In genomic region chr1:204691328-204691730, GRCh38 we compare ENCODE assay signal across 9 cellular contexts. TPM values are rescaled to one million over a fixed set of nuclear protein-coding genes. Genes with fewer than 3 reads are reported as not detected.
A peak's percentile ranks its signal among the peaks of the same experiment; 100 is the strongest.
DNase-seq lines count a peak whose midpoint lies in the region; ATAC-seq, FAIRE-seq and TF ChIP-seq lines count a peak whose summit lies in the region.
"Not testable (repeated sequence)": the region's sequence is repeated elsewhere in the genome, so short reads cannot be mapped to it uniquely, and the experiment has no call there.
"Had no signal": no experiment of that assay in that cellular context is flagged by ENCODE, and none has a peak within 500 bp of the region (broad histone marks: within the 10 kb centered on the region; RNA-seq: fewer than 3 reads in every experiment).

No MANE protein-coding gene starts in this region.

- not testable (repeated sequence) for H4K20me1 ChIP-seq in BLaER1; HepG2 (ENCODE audit: insufficient read depth, low read length)

- not testable (repeated sequence) for H3K9ac ChIP-seq in BLaER1; HepG2 (ENCODE audit: insufficient read depth, low read depth, low read length)

- FAIRE-seq in HepG2 (lab: Jason Lieb, UNC), result not testable (repeated sequence)

- BruUV-seq in HepG2 (replicated peaks; lab: Mats Ljungman, UMichigan), result not testable (repeated sequence)

- H2AFZ ChIP-seq in HepG2 (ENCODE audit: low read length), result not testable (repeated sequence)

- CTCF ChIA-PET in GM10248 (lab: Yijun Ruan, JAX), result interaction anchor here (1.6 kb wide), 1 partner anchor 101 kb away, joined by 4 read pairs; no protein-coding TSS in a partner anchor
- CTCF ChIA-PET in activated CD8-positive, alpha-beta memory T cell treated with anti-CD3 and anti-CD28 coated beads, Interleukin-2, amount 10 ng/mL, durations not matched to agents 7 days and 5 days (lab: Charles Lee); HepG2 (lab: Yijun Ruan, JAX; ENCODE audit: low intra/inter-chr PET ratio, low total read pairs): not testable (repeated sequence)

- intact Hi-C loops in HepG2 (cut with micrococcal nuclease; ENCODE audit: unreplicated experiment), result not testable (repeated sequence)

- not testable (repeated sequence) for TF ChIP-seq EP300 in HepG2 (IDR thresholded peaks at IDR 0.05; ENCODE audit: low read depth in 2 of 2, low read length in 2 of 2); HepG2 (CRISPR knock-in tag; IDR thresholded peaks at IDR 0.05; ENCODE audit: borderline replicate concordance)

- not testable (repeated sequence) for H3K36me3 Mint-ChIP-seq in activated CD8-positive, alpha-beta memory T cell treated with anti-CD3 and anti-CD28 coated beads, Interleukin-2, amount 10 ng/mL, durations not matched to agents 7 days and 5 days

- H3K27me3 ChIP-seq in BLaER1, result not testable (repeated sequence)
- peaks cover 5 to 40% of the 10 kb centered on the region in 2 experiments; a peak in 3 of 5 replicates for H3K27me3 ChIP-seq in HepG2 (ENCODE audit: control insufficient read depth in 1 of 2, insufficient read depth in 2 of 2, low read length in 2 of 2)

- peak overlapping the region; percentile 49; the same call in 1 of the 2 replicates for H3K27ac ChIP-seq in BLaER1
- H3K27ac ChIP-seq in HepG2 (ENCODE audit: extremely low read length, insufficient read depth, low read length), result not testable (repeated sequence)

- H3K4me1 Mint-ChIP-seq in activated CD8-positive, alpha-beta memory T cell treated with anti-CD3 and anti-CD28 coated beads, Interleukin-2, amount 10 ng/mL, durations not matched to agents 7 days and 5 days, result not testable (repeated sequence)

- not testable (repeated sequence) for H3K9me3 ChIP-seq in BLaER1; HepG2 (ENCODE audit: low read length)

- not testable (repeated sequence) for H3K79me2 ChIP-seq in HepG2 (ENCODE audit: insufficient read depth, low read length)

- peaks cover 41% of the 10 kb centered on the region for H3K27me3 Mint-ChIP-seq in activated CD8-positive, alpha-beta memory T cell treated with anti-CD3 and anti-CD28 coated beads, Interleukin-2, amount 10 ng/mL, durations not matched to agents 7 days and 5 days

- TF ChIP-seq CTCF in GM10248 (IDR thresholded peaks at IDR 0.05; ENCODE audit: control extremely low read depth, extremely low read depth, low read depth, missing control alignments); choroid plexus epithelial cell (conservative IDR thresholded peaks at IDR 0.05; ENCODE audit: low read depth, low read length); HepG2 (CRISPR knock-in tag; IDR thresholded peaks at IDR 0.05): not testable (repeated sequence)

- H3K9me3 Mint-ChIP-seq in activated CD8-positive, alpha-beta memory T cell treated with anti-CD3 and anti-CD28 coated beads, Interleukin-2, amount 10 ng/mL, durations not matched to agents 7 days and 5 days (ENCODE audit: low read depth), result not testable (repeated sequence)

- not testable (repeated sequence) for H3K4me3 Mint-ChIP-seq in activated CD8-positive, alpha-beta memory T cell treated with anti-CD3 and anti-CD28 coated beads, Interleukin-2, amount 10 ng/mL, durations not matched to agents 7 days and 5 days

- in situ Hi-C loops in HepG2 (cut with HindIII; ENCODE audit: extremely low pct_ligation_motif_present, low pct_unique_long_range_greater_than_20kb), result not testable (repeated sequence)

- not testable (repeated sequence) for TF ChIP-seq RAD21 in HepG2 (CRISPR knock-in tag; IDR thresholded peaks at IDR 0.05)

- 25% methylated on average over 6 of the region's 6 CpGs for WGBS in HepG2 (ENCODE audit: low lambda C conversion rate)

- peaks cover 57% of the 10 kb centered on the region for H3K4me1 ChIP-seq in BLaER1
- H3K4me1 ChIP-seq in HepG2 (ENCODE audit: insufficient read depth, low read length), result not testable (repeated sequence)

- peak overlapping the region; percentile 66 for H3K4me2 ChIP-seq in BLaER1
- H3K4me2 ChIP-seq in HepG2 (ENCODE audit: low read depth, low read length), result not testable (repeated sequence)

- H3K27ac Mint-ChIP-seq in activated CD8-positive, alpha-beta memory T cell treated with anti-CD3 and anti-CD28 coated beads, Interleukin-2, amount 10 ng/mL, durations not matched to agents 7 days and 5 days, result not testable (repeated sequence)

- H3K4me3 ChIP-seq in BLaER1; choroid plexus epithelial cell (ENCODE audit: low read depth, low read length); HepG2 (replicated peaks in 1 of 3; ENCODE audit: insufficient read depth in 1 of 3, low read depth in 2 of 3, low read length in 3 of 3): not testable (repeated sequence)

- H3K36me3 ChIP-seq in BLaER1; HepG2 (replicated peaks in 1 of 2; ENCODE audit: control insufficient read depth in 1 of 2, insufficient read depth in 2 of 2, low read length in 2 of 2): not testable (repeated sequence)

- POLR2A ChIA-PET in GM10248 (lab: Yijun Ruan, JAX); HepG2 (lab: Yijun Ruan, JAX): not testable (repeated sequence)

- TF ChIP-seq POLR2A in HepG2 (IDR thresholded peaks at IDR 0.05; ENCODE audit: insufficient read depth in 1 of 2, low read depth in 2 of 2, low read length in 2 of 2), result not testable (repeated sequence)

- ATAC-seq in GM21619 (IDR thresholded peaks at IDR 0.05; ENCODE audit: unreplicated experiment), result peak; percentile 63
- ATAC-seq in activated CD8-positive, alpha-beta memory T cell treated with anti-CD3 and anti-CD28 coated beads, Interleukin-2, amount 10 ng/mL, durations not matched to agents 7 days and 5 days, result peak; percentile 30
- ATAC-seq in HepG2, result not testable (repeated sequence)

- DNase-seq in GM10248 (ENCODE audit: extremely low spot score) (peak; percentile 70), MV-4-11 (lab: John Stamatoyannopoulos, UW) (peak; percentile 39), RPMI7951 (ENCODE audit: low read depth) (peak; percentile 8), choroid plexus epithelial cell (ENCODE audit: low read depth) (peak; percentile 21)
- not testable (repeated sequence) for DNase-seq in activated CD8-positive, alpha-beta memory T cell treated with anti-CD3 and anti-CD28 coated beads, Interleukin-2, amount 10 ng/mL, durations not matched to agents 7 days and 5 days; HepG2 (ENCODE audit: low spot score)

TF ChIP-seq in HepG2, 621 proteins besides CTCF, POLR2A, EP300 and RAD21:
- TF ChIP-seq MNT (IDR thresholded peaks at IDR 0.05) (peak; percentile 62), NFE2L2 (IDR thresholded peaks at IDR 0.05; ENCODE audit: low read length) (peak; percentile 46; the same call in 1 of the 2 replicates)

RNA-seq across cellular contexts. Expression of gene LRRN2, which starts 5.8 kb away (rescaled TPM):
- total RNA-seq in RPMI7951 (2014; rRNA removed; shearing (Covaris generic)), result not detected in 2 replicates
- not detected for total RNA-seq in activated CD8-positive, alpha-beta memory T cell treated with anti-CD3 and anti-CD28 coated beads, Interleukin-2, amount 10 ng/mL, durations not matched to agents 7 days and 5 days
- total RNA-seq in HepG2 (2016; rRNA removed; fragmentation: Illumina TruSeq; extraction: Trizol), result not detected in 2 replicates
- not detected in 2 replicates for total RNA-seq in HepG2 (2016; cell fraction: cytosol; rRNA removed; fragmentation: Illumina TruSeq; extraction: Trizol; ENCODE audit: low read depth)
- not detected in 2 replicates for total RNA-seq in HepG2 (2016; cell fraction: insoluble cytoplasmic fraction; rRNA removed; fragmentation: Illumina TruSeq; extraction: Trizol)
- total RNA-seq in HepG2 (2016; cell fraction: membrane; rRNA removed; fragmentation: Illumina TruSeq; extraction: Trizol), result not detected in 2 replicates
- not detected in 2 replicates for total RNA-seq in HepG2 (2016; cell fraction: nucleus; rRNA removed; fragmentation: Illumina TruSeq; extraction: Trizol)
- not detected in 2 replicates for polyA plus RNA-seq in HepG2 (2011; rRNA removed)
- polyA plus RNA-seq in HepG2 (2011; cell fraction: cytosol; rRNA removed), result not detected in 2 replicates
- not detected in 2 replicates for polyA plus RNA-seq in HepG2 (2011; cell fraction: nucleus; rRNA removed)
- polyA plus RNA-seq in HepG2 (2012), result 0.04 TPM in 1 of 2 replicates, not detected in the other
- polyA plus RNA-seq in HepG2 (2016; cell fraction: cytosol; fragmentation: Illumina TruSeq; extraction: Trizol; ENCODE audit: low read depth), result not detected in 2 replicates
- not detected in 2 replicates for polyA plus RNA-seq in HepG2 (2016; cell fraction: insoluble cytoplasmic fraction; fragmentation: Illumina TruSeq; extraction: Trizol; ENCODE audit: low read depth)
- polyA plus RNA-seq in HepG2 (2016; cell fraction: membrane; fragmentation: Illumina TruSeq; extraction: Trizol; ENCODE audit: low read depth), result not detected in 2 replicates
- polyA plus RNA-seq in HepG2 (2016; cell fraction: nucleus; fragmentation: Illumina TruSeq; extraction: Trizol; ENCODE audit: insufficient read depth, low read depth), result not detected in 2 replicates
- not detected in 2 replicates for polyA minus RNA-seq in HepG2 (2011; rRNA and poly(A)+ RNA removed; ENCODE audit: low replicate concordance)
- polyA minus RNA-seq in HepG2 (2011; cell fraction: cytosol; rRNA and poly(A)+ RNA removed), result not detected in 2 replicates
- polyA minus RNA-seq in HepG2 (2011; cell fraction: nucleus; rRNA and poly(A)+ RNA removed), result not detected in 2 replicates
- total RNA-seq: HFFc6 had no signal
